Comparison of ENCODE assay signal across 25 cellular contexts in the genomic region with DNA sequence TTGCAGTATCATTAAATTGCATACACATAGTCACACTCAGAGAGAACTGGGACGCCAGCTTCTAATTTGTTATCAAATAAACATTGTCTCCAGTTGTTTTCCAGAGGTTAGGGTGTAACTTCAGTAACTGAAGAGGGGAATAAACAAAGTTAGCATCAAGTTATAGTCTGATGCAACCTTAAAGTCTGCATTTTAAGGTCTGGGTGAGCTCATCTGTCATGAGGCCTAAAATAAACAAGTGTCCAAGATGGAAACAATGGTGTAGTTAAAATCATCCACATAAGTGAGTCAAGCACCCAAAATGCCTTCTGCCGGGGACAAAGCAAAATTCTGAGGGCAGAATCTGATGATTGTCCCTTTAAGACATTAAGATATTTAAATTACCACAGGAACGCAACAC.
"Had no signal": no experiment of that assay in that cellular context is flagged by ENCODE, and none has a peak within 500 bp of the region (broad histone marks: within the 10 kb centered on the region; RNA-seq: fewer than 3 reads in every experiment).

No MANE protein-coding gene starts in this region.

- H3K27ac ChIP-seq: adrenal gland, breast epithelium, SK-N-MC, WERI-Rb-1 had no signal

- DNase-seq: activated CD4-positive, alpha-beta memory T cell treated with anti-CD3 and anti-CD28 coated beads, Interleukin-2, amount 10 ng/mL, durations not matched to agents 7 days and 5 days; activated CD4-positive, alpha-beta T cell treated with anti-CD3 and anti-CD28 coated beads for 36 hours; activated CD4-positive, alpha-beta T cell treated with anti-CD3 and anti-CD28 coated beads, Interleukin-2, amount 50 U/mL, for 1 hour; activated CD8-positive, alpha-beta memory T cell treated with anti-CD3 and anti-CD28 coated beads, Interleukin-2, amount 50 U/mL, for 4 hours; activated gamma-delta T cell treated with Interleukin-2 at 50 U/mL for 16 hours; activated naive CD4-positive, alpha-beta T cell treated with anti-CD3 and anti-CD28 coated beads, Interleukin-2, amount 10 ng/mL, durations not matched to agents 7 days and 5 days; activated naive CD8-positive, alpha-beta T cell treated with anti-CD3 and anti-CD28 coated beads for 36 hours; activated T-cell treated with anti-CD3 and anti-CD28 coated beads, Interleukin-2, amount 50 U/mL, for 72 hours; adrenal gland; aorta; IMR-90; Kasumi-1; KBM-7; NCI-H1048; NCI-H1930; NCI-H2107; NCI-H510A treated with DMSO at 0.1 percent for 48 hours; NCI-H69; NK-92 treated with Interleukin-12 subunit alpha and Interleukin-12 subunit beta, amount 100 ng/mL, for 24 hours; OCI-M1; RPMI8226; T-helper 1 cell; WERI-Rb-1 had no signal

- H3K9me3 ChIP-seq: adrenal gland, breast epithelium had no signal

- H3K36me3 ChIP-seq: adrenal gland, breast epithelium, WERI-Rb-1 had no signal

- H3K4me3 ChIP-seq: adrenal gland, breast epithelium, SK-N-MC had no signal

- H3K4me1 ChIP-seq: breast epithelium had no signal

- H3K27me3 ChIP-seq: adrenal gland, breast epithelium had no signal
